20 cellular contexts compared by ENCODE assay signal in the genomic region with DNA sequence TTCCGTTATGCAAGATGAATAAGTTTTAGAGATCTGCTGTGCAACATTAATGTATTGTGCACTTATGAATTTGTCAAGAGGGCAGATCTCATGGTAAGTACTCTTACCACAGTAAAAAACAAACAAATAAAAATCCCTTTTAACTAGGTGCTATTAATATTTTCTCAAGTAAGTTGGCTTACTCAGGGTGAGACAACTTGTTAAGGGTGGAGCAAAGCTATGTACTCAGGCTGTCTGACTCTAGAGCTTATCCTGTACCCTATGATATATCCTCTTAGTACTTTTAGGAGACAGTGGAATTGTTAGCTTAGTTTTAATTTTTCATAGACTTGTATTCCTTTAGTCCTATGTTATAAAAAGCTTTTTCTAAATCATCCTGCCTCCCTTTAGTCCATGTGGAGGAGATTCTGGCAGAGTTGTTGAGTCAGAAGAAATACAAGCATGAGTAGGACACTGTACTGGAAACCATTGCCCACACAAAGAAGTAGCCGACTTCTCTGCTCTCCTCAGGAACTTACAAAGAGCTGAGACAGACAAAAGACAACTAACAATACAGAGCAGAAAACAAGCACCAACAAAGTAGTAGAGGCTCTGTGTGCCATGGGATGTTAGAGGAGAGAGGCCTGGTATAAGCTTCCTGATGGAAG. TPM values are rescaled to one million over a fixed set of nuclear protein-coding genes. Genes with fewer than 3 reads are reported as not detected.
A peak's percentile ranks its signal among the peaks of the same experiment; 100 is the strongest.
DNase-seq lines count a peak whose midpoint lies in the region; ATAC-seq and TF ChIP-seq lines count a peak whose summit lies in the region.
"Had no signal": no experiment of that assay in that cellular context is flagged by ENCODE, and none has a peak within 500 bp of the region (broad histone marks: within the 10 kb centered on the region; RNA-seq: fewer than 3 reads in every experiment).

No MANE protein-coding gene starts in this region.

- H3K36me3 Mint-ChIP-seq in activated naive CD4-positive, alpha-beta T cell treated with anti-CD3 and anti-CD28 coated beads for 36 hours (ENCODE audit: low read depth): no peaks in the 10 kb centered on the region
- H3K36me3 Mint-ChIP-seq in activated CD4-positive, alpha-beta memory T cell treated with anti-CD3 and anti-CD28 coated beads, Interleukin-2, amount 10 ng/mL, durations not matched to agents 7 days and 5 days (ENCODE audit: low read depth): peaks cover 13% of the 10 kb centered on the region

- H3K4me1 ChIP-seq in lower lobe of right lung: peaks cover 25% of the 10 kb centered on the region
- H3K4me1 ChIP-seq: psoas muscle had no signal

- intact Hi-C loops in activated naive CD4-positive, alpha-beta T cell treated with anti-CD3 and anti-CD28 coated beads for 36 hours (cut with micrococcal nuclease): loop anchor here (5.0 kb wide), 2 partner anchors 674 to 744 kb away; no protein-coding TSS in a partner anchor
- intact Hi-C loops in lower lobe of right lung (cut with DNase I): no loop called here

- H3K9me3 Mint-ChIP-seq in activated naive CD4-positive, alpha-beta T cell treated with anti-CD3 and anti-CD28 coated beads for 36 hours: no peaks in the 10 kb centered on the region
- no peaks in the 10 kb centered on the region for H3K9me3 Mint-ChIP-seq in activated CD4-positive, alpha-beta memory T cell treated with anti-CD3 and anti-CD28 coated beads, Interleukin-2, amount 10 ng/mL, durations not matched to agents 7 days and 5 days

- H3K36me3 ChIP-seq in lower lobe of right lung: no peaks in the 10 kb centered on the region
- H3K36me3 ChIP-seq: SJSA1 had no signal

- peak overlapping the region; percentile 32 for H3K27ac Mint-ChIP-seq in activated naive CD4-positive, alpha-beta T cell treated with anti-CD3 and anti-CD28 coated beads for 36 hours
- peak overlapping the region; percentile 44 for H3K27ac Mint-ChIP-seq in activated CD4-positive, alpha-beta memory T cell treated with anti-CD3 and anti-CD28 coated beads, Interleukin-2, amount 10 ng/mL, durations not matched to agents 7 days and 5 days

- no peaks in the 10 kb centered on the region for H3K27me3 Mint-ChIP-seq in activated naive CD4-positive, alpha-beta T cell treated with anti-CD3 and anti-CD28 coated beads for 36 hours (ENCODE audit: low read depth)
- no peaks in the 10 kb centered on the region for H3K27me3 Mint-ChIP-seq in activated CD4-positive, alpha-beta memory T cell treated with anti-CD3 and anti-CD28 coated beads, Interleukin-2, amount 10 ng/mL, durations not matched to agents 7 days and 5 days

- CTCF ChIA-PET in activated naive CD4-positive, alpha-beta T cell treated with anti-CD3 and anti-CD28 coated beads for 36 hours (lab: Charles Lee): interaction anchor here (0.7 to 10.2 kb wide), 20 partner anchors 8 to 822 kb away, joined by 3 to 131 read pairs (median 4); no protein-coding TSS in a partner anchor
- CTCF ChIA-PET in activated CD4-positive, alpha-beta memory T cell treated with anti-CD3 and anti-CD28 coated beads, Interleukin-2, amount 10 ng/mL, durations not matched to agents 7 days and 5 days (lab: Charles Lee): interaction anchor here (0.6 to 13.6 kb wide), 11 partner anchors 49 to 827 kb away, joined by 3 to 244 read pairs (median 4); a partner anchor contains a TSS

- no peak for TF ChIP-seq CTCF in lower lobe of right lung (IDR thresholded peaks at IDR 0.05)

- POLR2A ChIA-PET in activated CD4-positive, alpha-beta memory T cell treated with anti-CD3 and anti-CD28 coated beads, Interleukin-2, amount 10 ng/mL, durations not matched to agents 7 days and 5 days (lab: Charles Lee): interaction anchor here (0.6 to 13.2 kb wide), 10 partner anchors 7 to 260 kb away, joined by 3 to 391 read pairs (median 8); a partner anchor contains a TSS

- H3K27ac ChIP-seq in lower lobe of right lung: no peak overlapping the region
- H3K27ac ChIP-seq: psoas muscle, SJSA1 had no signal

- DNase-seq in activated naive CD4-positive, alpha-beta T cell treated with anti-CD3 and anti-CD28 coated beads for 36 hours: no peak
- DNase-seq in activated naive CD4-positive, alpha-beta T cell treated with Interleukin-2 at 50 U/mL for 16 hours: no peak
- DNase-seq in activated CD4-positive, alpha-beta memory T cell treated with anti-CD3 and anti-CD28 coated beads, Interleukin-2, amount 10 ng/mL, durations not matched to agents 7 days and 5 days: no peak
- DNase-seq in lower lobe of right lung (no peak), HK-2 (ENCODE audit: unreplicated experiment) (no peak), activated gamma-delta T cell treated with Interleukin-2 at 50 U/mL for 16 hours (no peak), islet precursor cell (no peak)
- DNase-seq: amniotic stem cell; KBM-7; left cardiac atrium; midbrain; NCI-H187 treated with DMSO at 0.1 percent for 48 hours; NCI-H345; psoas muscle; stimulated activated CD4-positive, alpha-beta T cell treated with anti-CD3 and anti-CD28 coated beads, Interleukin-4, amount 100 ng/mL, for 24 hours; T-helper 9 cell had no signal

- H3K9me3 ChIP-seq in lower lobe of right lung: no peaks in the 10 kb centered on the region
- H3K9me3 ChIP-seq: psoas muscle, SJSA1 had no signal

- no peak overlapping the region for H3K4me3 Mint-ChIP-seq in activated naive CD4-positive, alpha-beta T cell treated with anti-CD3 and anti-CD28 coated beads for 36 hours
- H3K4me3 Mint-ChIP-seq in activated CD4-positive, alpha-beta memory T cell treated with anti-CD3 and anti-CD28 coated beads, Interleukin-2, amount 10 ng/mL, durations not matched to agents 7 days and 5 days: no peak overlapping the region

- ATAC-seq in lower lobe of right lung (peak; percentile 50 to 63), HG02759 (IDR thresholded peaks at IDR 0.05; ENCODE audit: unreplicated experiment) (no peak)
- ATAC-seq: esophagus mucosa, left cardiac atrium, psoas muscle had no signal

- peaks cover 86% of the 10 kb centered on the region for H3K4me1 Mint-ChIP-seq in activated naive CD4-positive, alpha-beta T cell treated with anti-CD3 and anti-CD28 coated beads for 36 hours (ENCODE audit: low read depth)
- H3K4me1 Mint-ChIP-seq in activated CD4-positive, alpha-beta memory T cell treated with anti-CD3 and anti-CD28 coated beads, Interleukin-2, amount 10 ng/mL, durations not matched to agents 7 days and 5 days: peaks cover 89% of the 10 kb centered on the region

- H3K4me3 ChIP-seq in lower lobe of right lung: no peak overlapping the region
- H3K4me3 ChIP-seq: psoas muscle, SJSA1, smooth muscle cell had no signal

- H3K27me3 ChIP-seq in lower lobe of right lung (ENCODE audit: low read depth): no peaks in the 10 kb centered on the region
- H3K27me3 ChIP-seq: SJSA1 had no signal

RNA-seq across cellular contexts. Expression of a gene that starts 49.2 kb away (rescaled TPM):
- total RNA-seq in activated naive CD4-positive, alpha-beta T cell treated with anti-CD3 and anti-CD28 coated beads for 36 hours: 100 to 1,000 TPM; 129 to 131 TPM
- total RNA-seq in activated CD4-positive, alpha-beta memory T cell treated with anti-CD3 and anti-CD28 coated beads, Interleukin-2, amount 10 ng/mL, durations not matched to agents 7 days and 5 days: 100 to 1,000 TPM; 219 to 220 TPM
- total RNA-seq in lower lobe of right lung: 107 TPM
